1 cellular context compared by ENCODE assay signal in the genomic region with DNA sequence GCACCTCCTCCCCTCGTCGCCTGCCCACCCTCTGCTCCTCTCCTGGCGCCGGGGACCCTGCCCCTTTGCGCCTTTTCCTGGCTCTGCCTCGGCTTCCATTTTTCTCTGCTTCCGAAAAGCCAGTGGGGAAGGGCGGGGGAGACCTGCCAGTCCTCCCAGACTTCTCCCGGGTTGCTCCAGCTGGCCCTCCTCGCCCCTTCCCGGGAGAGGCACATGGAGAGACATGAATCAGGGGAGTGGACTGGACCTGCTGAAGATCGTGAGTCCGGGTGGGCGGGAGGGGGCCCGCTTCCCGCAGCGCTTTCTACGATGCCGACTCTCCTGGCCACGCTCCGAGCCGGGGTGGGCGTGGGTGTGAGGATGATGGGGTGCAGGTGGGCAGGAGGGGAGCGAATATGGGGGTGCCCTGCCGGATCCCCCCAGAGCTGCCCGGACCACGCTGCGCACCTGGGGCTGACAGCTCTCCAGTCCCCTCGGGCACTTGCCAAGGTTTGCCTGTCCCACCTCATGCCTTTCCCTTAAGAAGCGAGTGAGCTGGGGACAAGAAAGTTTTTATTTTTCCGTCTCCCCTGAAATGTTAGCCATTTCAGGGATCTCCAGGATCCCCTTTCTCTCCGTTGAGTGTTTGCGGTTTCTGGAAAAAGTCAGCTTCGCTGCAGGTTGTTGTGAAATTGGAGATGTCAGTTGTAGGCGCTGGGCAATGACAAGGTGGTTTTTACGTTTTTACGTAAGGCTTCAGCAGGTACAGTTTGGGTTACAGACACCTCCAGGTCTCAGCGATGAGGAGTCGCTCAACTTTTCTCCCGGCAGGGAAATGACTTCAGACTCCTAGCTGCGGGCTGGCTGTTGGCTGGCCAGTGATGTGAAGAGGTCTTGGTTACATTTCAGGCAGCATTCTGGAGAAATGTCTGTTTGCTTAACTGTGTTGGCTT.
TF ChIP-seq lines count a peak whose summit lies in the region.

No MANE protein-coding gene starts in this region.

TF ChIP-seq in HepG2, 621 proteins besides CTCF, POLR2A, EP300 and RAD21 (continued from another document):
- TF ChIP-seq, protein P1, sequence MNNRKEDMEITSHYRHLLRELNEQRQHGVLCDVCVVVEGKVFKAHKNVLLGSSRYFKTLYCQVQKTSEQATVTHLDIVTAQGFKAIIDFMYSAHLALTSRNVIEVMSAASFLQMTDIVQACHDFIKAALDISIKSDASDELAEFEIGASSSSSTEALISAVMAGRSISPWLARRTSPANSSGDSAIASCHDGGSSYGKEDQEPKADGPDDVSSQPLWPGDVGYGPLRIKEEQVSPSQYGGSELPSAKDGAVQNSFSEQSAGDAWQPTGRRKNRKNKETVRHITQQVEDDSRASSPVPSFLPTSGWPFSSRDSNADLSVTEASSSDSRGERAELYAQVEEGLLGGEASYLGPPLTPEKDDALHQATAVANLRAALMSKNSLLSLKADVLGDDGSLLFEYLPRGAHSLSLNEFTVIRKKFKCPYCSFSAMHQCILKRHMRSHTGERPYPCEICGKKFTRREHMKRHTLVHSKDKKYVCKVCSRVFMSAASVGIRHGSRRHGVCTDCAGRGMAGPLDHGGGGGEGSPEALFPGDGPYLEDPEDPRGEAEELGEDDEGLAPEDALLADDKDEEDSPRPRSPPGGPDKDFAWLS (CRISPR knock-in tag; IDR thresholded peaks at IDR 0.05; ENCODE audit: borderline replicate concordance), result no peak
- TF ChIP-seq ZFP1 (CRISPR knock-in tag; IDR thresholded peaks at IDR 0.05) (no peak), RFX5 (IDR thresholded peaks at IDR 0.05; ENCODE audit: low read depth, low read length) (no peak), POGZ (CRISPR knock-in tag; IDR thresholded peaks at IDR 0.05) (no peak), TAF1 (CRISPR knock-in tag; IDR thresholded peaks at IDR 0.05) (no peak), RCOR2 (CRISPR knock-in tag; IDR thresholded peaks at IDR 0.05) (no peak), CBX5 (CRISPR knock-in tag; IDR thresholded peaks at IDR 0.05; ENCODE audit: borderline replicate concordance) (no peak), SETDB1 (CRISPR knock-in tag; IDR thresholded peaks at IDR 0.05; ENCODE audit: borderline replicate concordance) (no peak), JUN (CRISPR knock-in tag; IDR thresholded peaks at IDR 0.05) (no peak), ELF4 (CRISPR knock-in tag; IDR thresholded peaks at IDR 0.05; ENCODE audit: borderline replicate concordance) (no peak)
- TF ChIP-seq, protein P2, sequence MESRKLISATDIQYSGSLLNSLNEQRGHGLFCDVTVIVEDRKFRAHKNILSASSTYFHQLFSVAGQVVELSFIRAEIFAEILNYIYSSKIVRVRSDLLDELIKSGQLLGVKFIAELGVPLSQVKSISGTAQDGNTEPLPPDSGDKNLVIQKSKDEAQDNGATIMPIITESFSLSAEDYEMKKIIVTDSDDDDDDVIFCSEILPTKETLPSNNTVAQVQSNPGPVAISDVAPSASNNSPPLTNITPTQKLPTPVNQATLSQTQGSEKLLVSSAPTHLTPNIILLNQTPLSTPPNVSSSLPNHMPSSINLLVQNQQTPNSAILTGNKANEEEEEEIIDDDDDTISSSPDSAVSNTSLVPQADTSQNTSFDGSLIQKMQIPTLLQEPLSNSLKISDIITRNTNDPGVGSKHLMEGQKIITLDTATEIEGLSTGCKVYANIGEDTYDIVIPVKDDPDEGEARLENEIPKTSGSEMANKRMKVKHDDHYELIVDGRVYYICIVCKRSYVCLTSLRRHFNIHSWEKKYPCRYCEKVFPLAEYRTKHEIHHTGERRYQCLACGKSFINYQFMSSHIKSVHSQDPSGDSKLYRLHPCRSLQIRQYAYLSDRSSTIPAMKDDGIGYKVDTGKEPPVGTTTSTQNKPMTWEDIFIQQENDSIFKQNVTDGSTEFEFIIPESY (CRISPR knock-in tag; IDR thresholded peaks at IDR 0.05), result no peak
- TF ChIP-seq, protein P3, sequence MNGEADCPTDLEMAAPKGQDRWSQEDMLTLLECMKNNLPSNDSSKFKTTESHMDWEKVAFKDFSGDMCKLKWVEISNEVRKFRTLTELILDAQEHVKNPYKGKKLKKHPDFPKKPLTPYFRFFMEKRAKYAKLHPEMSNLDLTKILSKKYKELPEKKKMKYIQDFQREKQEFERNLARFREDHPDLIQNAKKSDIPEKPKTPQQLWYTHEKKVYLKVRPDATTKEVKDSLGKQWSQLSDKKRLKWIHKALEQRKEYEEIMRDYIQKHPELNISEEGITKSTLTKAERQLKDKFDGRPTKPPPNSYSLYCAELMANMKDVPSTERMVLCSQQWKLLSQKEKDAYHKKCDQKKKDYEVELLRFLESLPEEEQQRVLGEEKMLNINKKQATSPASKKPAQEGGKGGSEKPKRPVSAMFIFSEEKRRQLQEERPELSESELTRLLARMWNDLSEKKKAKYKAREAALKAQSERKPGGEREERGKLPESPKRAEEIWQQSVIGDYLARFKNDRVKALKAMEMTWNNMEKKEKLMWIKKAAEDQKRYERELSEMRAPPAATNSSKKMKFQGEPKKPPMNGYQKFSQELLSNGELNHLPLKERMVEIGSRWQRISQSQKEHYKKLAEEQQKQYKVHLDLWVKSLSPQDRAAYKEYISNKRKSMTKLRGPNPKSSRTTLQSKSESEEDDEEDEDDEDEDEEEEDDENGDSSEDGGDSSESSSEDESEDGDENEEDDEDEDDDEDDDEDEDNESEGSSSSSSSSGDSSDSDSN (CRISPR knock-in tag; IDR thresholded peaks at IDR 0.05), result no peak
- TF ChIP-seq, protein P4, sequence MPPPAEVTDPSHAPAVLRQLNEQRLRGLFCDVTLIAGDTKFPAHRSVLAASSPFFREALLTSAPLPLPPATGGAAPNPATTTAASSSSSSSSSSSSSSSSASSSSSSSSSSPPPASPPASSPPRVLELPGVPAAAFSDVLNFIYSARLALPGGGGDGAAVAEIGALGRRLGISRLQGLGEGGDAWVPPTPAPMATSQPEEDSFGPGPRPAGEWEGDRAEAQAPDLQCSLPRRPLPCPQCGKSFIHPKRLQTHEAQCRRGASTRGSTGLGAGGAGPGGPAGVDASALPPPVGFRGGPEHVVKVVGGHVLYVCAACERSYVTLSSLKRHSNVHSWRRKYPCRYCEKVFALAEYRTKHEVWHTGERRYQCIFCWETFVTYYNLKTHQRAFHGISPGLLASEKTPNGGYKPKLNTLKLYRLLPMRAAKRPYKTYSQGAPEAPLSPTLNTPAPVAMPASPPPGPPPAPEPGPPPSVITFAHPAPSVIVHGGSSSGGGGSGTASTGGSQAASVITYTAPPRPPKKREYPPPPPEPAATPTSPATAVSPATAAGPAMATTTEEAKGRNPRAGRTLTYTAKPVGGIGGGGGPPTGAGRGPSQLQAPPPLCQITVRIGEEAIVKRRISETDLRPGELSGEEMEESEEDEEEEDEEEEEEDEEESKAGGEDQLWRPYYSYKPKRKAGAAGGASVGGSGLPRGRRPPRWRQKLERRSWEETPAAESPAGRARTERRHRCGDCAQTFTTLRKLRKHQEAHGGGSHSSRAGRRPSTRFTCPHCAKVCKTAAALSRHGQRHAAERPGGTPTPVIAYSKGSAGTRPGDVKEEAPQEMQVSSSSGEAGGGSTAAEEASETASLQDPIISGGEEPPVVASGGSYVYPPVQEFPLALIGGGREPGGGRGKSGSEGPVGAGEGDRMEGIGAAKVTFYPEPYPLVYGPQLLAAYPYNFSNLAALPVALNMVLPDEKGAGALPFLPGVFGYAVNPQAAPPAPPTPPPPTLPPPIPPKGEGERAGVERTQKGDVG (CRISPR knock-in tag; IDR thresholded peaks at IDR 0.05; ENCODE audit: borderline replicate concordance), result no peak
